Comparison of ENCODE assay signal across 16 cellular contexts in genomic region chr5:95963650-95964410, GRCh38. TPM values are rescaled to one million over a fixed set of nuclear protein-coding genes. Genes with fewer than 3 reads are reported as not detected.
DNase-seq lines count a peak whose midpoint lies in the region; ATAC-seq and TF ChIP-seq lines count a peak whose summit lies in the region.
"Had no signal": no experiment of that assay in that cellular context is flagged by ENCODE, and none has a peak within 500 bp of the region (broad histone marks: within the 10 kb centered on the region; RNA-seq: fewer than 3 reads in every experiment).

No MANE protein-coding gene starts in this region.

- peak in 2 of 3 donors; percentile 26 to 34 for DNase-seq in stimulated activated CD4-positive, alpha-beta T cell treated with anti-CD3 and anti-CD28 coated beads, Interleukin-12 subunit alpha, Interleukin-12 subunit beta, amount 100 ng/mL, for 48 hours (ENCODE audit: low read depth in 2 of 3, low spot score in 1 of 3)
- no peak for DNase-seq in stimulated activated CD4-positive, alpha-beta T cell treated with anti-CD3 and anti-CD28 coated beads, Interleukin-12 subunit alpha, Interleukin-12 subunit beta, amount 100 ng/mL, for 4 hours
- peak; percentile 8 for DNase-seq in activated T-cell treated with anti-CD3 and anti-CD28 coated beads, Interleukin-2, amount 50 U/mL, for 4 hours
- DNase-seq in thoracic aorta (ENCODE audit: low spot score) (no peak), osteoblast (ENCODE audit: insufficient read length, low spot score, missing footprints) (no peak), left lung (no peak), T-cell (no peak)
- DNase-seq: DMS79 treated with DMSO at 0.1 percent for 48 hours; effector CD8-positive, alpha-beta T cell; KBM-7; NCI-H1694; NCI-H748 treated with DMSO at 0.1 percent for 48 hours had no signal

- POLR2A ChIA-PET in T-cell (lab: Charles Lee) = interaction anchor here (0.6 to 0.7 kb wide), 7 partner anchors 17 to 798 kb away, joined by 3 to 7 read pairs (median 5); no protein-coding TSS in a partner anchor

- peaks cover 21% of the 10 kb centered on the region for H4K20me1 ChIP-seq in osteoblast (ENCODE audit: insufficient read depth, low read length)

- peaks cover 1% of the 10 kb centered on the region for H3K27me3 Mint-ChIP-seq in activated T-cell treated with anti-CD3 and anti-CD28 coated beads, Interleukin-2, amount 50 U/mL, for 4 hours (ENCODE audit: low read depth)
- H3K27me3 Mint-ChIP-seq in T-cell = no peaks in the 10 kb centered on the region

- H3K9me3 ChIP-seq in iPS-18a (ENCODE audit: control insufficient read depth, low read depth, low read length) (no peaks in the 10 kb centered on the region), thoracic aorta (no peaks in the 10 kb centered on the region), osteoblast (ENCODE audit: low read depth, low read length) (no peaks in the 10 kb centered on the region), left lung (no peaks in the 10 kb centered on the region)
- H3K9me3 ChIP-seq: neutrophil had no signal

- H3K27me3 ChIP-seq in iPS-18a (ENCODE audit: control insufficient read depth, insufficient read depth, low read length) (peaks cover 17% of the 10 kb centered on the region), thoracic aorta (replicated peaks; ENCODE audit: insufficient read depth) (no peaks in the 10 kb centered on the region), osteoblast (ENCODE audit: insufficient read depth, low read length) (no peaks in the 10 kb centered on the region), left lung (no peaks in the 10 kb centered on the region)
- H3K27me3 ChIP-seq: neutrophil had no signal

- no peak overlapping the region for H3K27ac ChIP-seq in iPS-18a (ENCODE audit: low read length)
- H3K27ac ChIP-seq in thoracic aorta = peak overlapping the region; percentile 98 to 99
- no peak overlapping the region for H3K27ac ChIP-seq in osteoblast (ENCODE audit: low read depth, low read length)
- H3K27ac ChIP-seq in left lung = no peak overlapping the region
- H3K27ac ChIP-seq: neutrophil had no signal

- CTCF ChIA-PET in T-cell (lab: Charles Lee) = interaction anchor here (0.6 to 2.1 kb wide), 5 partner anchors 8 to 636 kb away, joined by 3 to 7 read pairs (median 3); no protein-coding TSS in a partner anchor

- H3K9me3 Mint-ChIP-seq in activated T-cell treated with anti-CD3 and anti-CD28 coated beads, Interleukin-2, amount 50 U/mL, for 4 hours = no peaks in the 10 kb centered on the region
- no peaks in the 10 kb centered on the region for H3K9me3 Mint-ChIP-seq in T-cell

- intact Hi-C loops in left lung (cut with DNase I) = loop anchor here in 1 of 2 donors (5.0 kb wide), 1 partner anchor 102 kb away; no protein-coding TSS in a partner anchor

- TF ChIP-seq CTCF in thoracic aorta (IDR thresholded peaks at IDR 0.05) = no peak
- TF ChIP-seq CTCF in osteoblast (IDR thresholded peaks at IDR 0.05; ENCODE audit: extremely low read depth, low read depth, low read length) = no peak
- TF ChIP-seq CTCF in left lung (IDR thresholded peaks at IDR 0.05) = no peak

- H3K4me3 Mint-ChIP-seq in activated T-cell treated with anti-CD3 and anti-CD28 coated beads, Interleukin-2, amount 50 U/mL, for 4 hours = peak overlapping the region; percentile 34
- no peak overlapping the region for H3K4me3 Mint-ChIP-seq in T-cell
- H3K4me3 Mint-ChIP-seq: B cell had no signal

- no peak for ATAC-seq in activated T-cell treated with anti-CD3 and anti-CD28 coated beads, Interleukin-2, amount 50 U/mL, for 4 hours
- no peak for ATAC-seq in thoracic aorta (ENCODE audit: insufficient number of reproducible peaks, low FRiP score, low read depth)
- no peak for ATAC-seq in left lung
- ATAC-seq in T-cell (replicated peaks in 1 of 4) = no peak
- ATAC-seq: left lobe of liver had no signal

- no peak overlapping the region for H3K4me3 ChIP-seq in iPS-18a (ENCODE audit: low read length)
- H3K4me3 ChIP-seq in thoracic aorta = no peak overlapping the region
- no peak overlapping the region for H3K4me3 ChIP-seq in osteoblast (ENCODE audit: insufficient read depth, low read length)
- no peak overlapping the region for H3K4me3 ChIP-seq in left lung

- H3K9ac ChIP-seq in iPS-18a (ENCODE audit: low read length) = peak overlapping the region; percentile 11

- no peak overlapping the region for H2AFZ ChIP-seq in osteoblast (ENCODE audit: low read length)

- H3K4me1 ChIP-seq in iPS-18a (ENCODE audit: control insufficient read depth, low read depth, low read length) (peaks cover 34% of the 10 kb centered on the region), thoracic aorta (ENCODE audit: control insufficient read depth in 1 of 2, low read depth in 2 of 2) (peaks cover 0 to 8% of the 10 kb centered on the region in 2 donors), osteoblast (ENCODE audit: insufficient read depth, low read length) (peaks cover 10% of the 10 kb centered on the region), left lung (peaks cover 6 to 16% of the 10 kb centered on the region in 2 donors)

- H3K79me2 ChIP-seq in osteoblast (ENCODE audit: insufficient read depth, low read length) = peaks cover 27% of the 10 kb centered on the region

- H3K27ac Mint-ChIP-seq in T-cell = no peak overlapping the region
- H3K27ac Mint-ChIP-seq: B cell had no signal

- peaks cover 15% of the 10 kb centered on the region for H3K36me3 Mint-ChIP-seq in activated T-cell treated with anti-CD3 and anti-CD28 coated beads, Interleukin-2, amount 50 U/mL, for 4 hours (ENCODE audit: insufficient read depth)
- no peaks in the 10 kb centered on the region for H3K36me3 Mint-ChIP-seq in T-cell

- H3K4me1 Mint-ChIP-seq in activated T-cell treated with anti-CD3 and anti-CD28 coated beads, Interleukin-2, amount 50 U/mL, for 4 hours (ENCODE audit: low read depth) = peaks cover 42% of the 10 kb centered on the region
- peaks cover 33 to 39% (median 33%) of the 10 kb centered on the region in 3 donors for H3K4me1 Mint-ChIP-seq in T-cell

- H3K36me3 ChIP-seq in iPS-18a (ENCODE audit: control insufficient read depth, low read depth, low read length) (no peaks in the 10 kb centered on the region), thoracic aorta (no peaks in the 10 kb centered on the region), osteoblast (ENCODE audit: insufficient read depth, low read length) (no peaks in the 10 kb centered on the region), left lung (no peaks in the 10 kb centered on the region)
- H3K36me3 ChIP-seq: neutrophil had no signal

- H3K4me2 ChIP-seq in osteoblast (ENCODE audit: insufficient read depth, low read length) = no peak overlapping the region

RNA-seq across cellular contexts. Expression of gene ELL2, which starts 2.2 kb away (rescaled TPM):
- total RNA-seq in activated T-cell treated with anti-CD3 and anti-CD28 coated beads, Interleukin-2, amount 50 U/mL, for 4 hours = 100 to 1,000 TPM in 1 of 3 donors, 10 to 100 TPM in 2; 69.7 to 103 (median 87.0) TPM
- 100 to 1,000 TPM in 1 of 2 donors, 10 to 100 TPM in 1; 83.9 to 248 TPM for total RNA-seq in thoracic aorta
- 113 and 123 TPM in 2 replicates for total RNA-seq in osteoblast
- 10 to 100 TPM; 46.9 to 62.7 TPM for total RNA-seq in left lung
- 10 to 100 TPM; 10.3 to 57.8 (median 11.3) TPM for total RNA-seq in T-cell

Comparison
In these comparisons a context has a peak if more than half of its experiments do, and no peak if none do; other contexts are left out.
1. DNase-seq: peak in stimulated activated CD4-positive, alpha-beta T cell treated with anti-CD3 and anti-CD28 coated beads, Interleukin-12 subunit alpha, Interleukin-12 subunit beta, amount 100 ng/mL, for 48 hours (2 of 3) and activated T-cell treated with anti-CD3 and anti-CD28 coated beads, Interleukin-2, amount 50 U/mL, for 4 hours (single experiment); none in stimulated activated CD4-positive, alpha-beta T cell treated with anti-CD3 and anti-CD28 coated beads, Interleukin-12 subunit alpha, Interleukin-12 subunit beta, amount 100 ng/mL, for 4 hours (single experiment), thoracic aorta (single experiment), osteoblast (single experiment), left lung (0 of 2) and T-cell (0 of 34).
2. H3K27ac ChIP-seq: peak in thoracic aorta (2 of 2); none in iPS-18a (single experiment), osteoblast (single experiment) and left lung (0 of 2).